Comparison of ENCODE assay signal across 18 cellular contexts in genomic region chr6:47485083-47485482, GRCh38. TPM values are rescaled to one million over a fixed set of nuclear protein-coding genes. Genes with fewer than 3 reads are reported as not detected.
DNase-seq lines count a peak whose midpoint lies in the region; ATAC-seq and TF ChIP-seq lines count a peak whose summit lies in the region.
"Had no signal": no experiment of that assay in that cellular context is flagged by ENCODE, and none has a peak within 500 bp of the region (broad histone marks: within the 10 kb centered on the region; RNA-seq: fewer than 3 reads in every experiment).

No MANE protein-coding gene starts in this region.

- H2BK120ac ChIP-seq in trophoblast cell (ENCODE audit: insufficient read depth, low read length, poor library complexity): no peak overlapping the region

- peak overlapping the region; percentile 62 for H3K4ac ChIP-seq in trophoblast cell (ENCODE audit: low read depth, low read length)

- H3K4me1 ChIP-seq in ACC112 (ENCODE audit: control insufficient read depth, insufficient read depth, low read length, unreplicated experiment): peaks cover 45% of the 10 kb centered on the region
- peaks cover 5 to 6% of the 10 kb centered on the region in 2 experiments for H3K4me1 ChIP-seq in trophoblast cell (ENCODE audit: control insufficient read depth in 1 of 2, insufficient read depth in 2 of 2, low read length in 2 of 2)

- H3K4me2 ChIP-seq in trophoblast cell (ENCODE audit: low read length): no peak overlapping the region

- TF ChIP-seq CTCF in LNCaP clone FGC (IDR thresholded peaks at IDR 0.05; ENCODE audit: control insufficient read depth, extremely low read depth, insufficient read depth): no peak

- H2BK12ac ChIP-seq in trophoblast cell (ENCODE audit: low read length): no peak overlapping the region

- H3K23ac ChIP-seq in trophoblast cell (ENCODE audit: low read length): no peak overlapping the region

- H4K91ac ChIP-seq in trophoblast cell (ENCODE audit: low read depth, low read length): no peak overlapping the region

- H2AK5ac ChIP-seq in trophoblast cell (ENCODE audit: low read length): no peak overlapping the region

- no peaks in the 10 kb centered on the region for H3K79me1 ChIP-seq in trophoblast cell (ENCODE audit: low read length)

- no CpG with 5 or more reads among the region's 2 CpGs for WGBS in trophoblast cell (ENCODE audit: extremely low coverage, insufficient coverage, insufficient read length)

- DNase-seq in LNCaP clone FGC (ENCODE audit: low read depth) (peak; percentile 59), epithelial cell of prostate (ENCODE audit: low read depth, low spot score) (no peak), trophoblast cell (no peak), pons (ENCODE audit: low spot score) (no peak)
- no peak for DNase-seq in activated naive CD4-positive, alpha-beta T cell treated with anti-CD3 and anti-CD28 coated beads, Interleukin-2, amount 50 U/mL, for 16 hours
- DNase-seq: Calu3; CD4-positive, alpha-beta T cell; MV-4-11; NCI-H1417; NCI-H1930; NCI-H2171; NCI-H446 treated with DMSO at 0.1 percent for 48 hours; NK-92 treated with Interleukin-12 subunit alpha and Interleukin-12 subunit beta, amount 100 ng/mL, for 24 hours; RPMI8226 had no signal

- H2AFZ ChIP-seq in ACC112 (ENCODE audit: low read length, unreplicated experiment) (no peak overlapping the region), trophoblast cell (ENCODE audit: insufficient read depth, low read length, poor library complexity) (no peak overlapping the region)
- H2AFZ ChIP-seq: GM23338 had no signal

- H3K14ac ChIP-seq in trophoblast cell (ENCODE audit: low read length): no peak overlapping the region

- H3K27me3 ChIP-seq in ACC112 (ENCODE audit: insufficient read depth, low read length): no peaks in the 10 kb centered on the region
- H3K27me3 ChIP-seq in trophoblast cell (ENCODE audit: insufficient read depth, low read length): no peaks in the 10 kb centered on the region

- no peak overlapping the region for H3K9ac ChIP-seq in trophoblast cell (ENCODE audit: low read length)

- H3K36me3 ChIP-seq in ACC112 (ENCODE audit: insufficient read depth, low read length) (no peaks in the 10 kb centered on the region), trophoblast cell (ENCODE audit: control insufficient read depth in 1 of 2, insufficient read depth in 2 of 2, low read length in 2 of 2) (no peaks in the 10 kb centered on the region)

- no peak overlapping the region for H4K12ac ChIP-seq in trophoblast cell (ENCODE audit: low read depth, low read length)

- H3K27ac ChIP-seq in ACC112 (ENCODE audit: low read depth, low read length) (peak overlapping the region; percentile 96), epithelial cell of prostate (peak overlapping the region; percentile 66), trophoblast cell (ENCODE audit: low read depth, low read length) (no peak overlapping the region)

- H4K8ac ChIP-seq in trophoblast cell (ENCODE audit: low read depth, low read length): no peak overlapping the region

- no peaks in the 10 kb centered on the region for H3K9me3 ChIP-seq in trophoblast cell (ENCODE audit: insufficient read depth, low read depth, low read length)

- no peak for ATAC-seq in GM18907 (IDR thresholded peaks at IDR 0.05; ENCODE audit: unreplicated experiment)
- ATAC-seq in HG02885 (IDR thresholded peaks at IDR 0.05; ENCODE audit: poor library complexity, unreplicated experiment): no peak
- ATAC-seq: GM23338 had no signal

- H3K4me3 ChIP-seq in ACC112 (ENCODE audit: low read depth, low read length) (0 out of 2 replicates have a peak overlapping the region, but pooled peaks have one; percentile 63), LNCaP clone FGC (ENCODE audit: low read depth, low read length) (peak overlapping the region; percentile 19; the same call in 1 of the 2 replicates), trophoblast cell (ENCODE audit: low read depth, low read length) (no peak overlapping the region)
- H3K4me3 ChIP-seq: GM23338 had no signal

- H2BK5ac ChIP-seq in trophoblast cell (ENCODE audit: low read depth, low read length, poor library complexity): no peak overlapping the region

- H3K18ac ChIP-seq in trophoblast cell (ENCODE audit: low read length): no peak overlapping the region

- peaks cover 73% of the 10 kb centered on the region for H3K79me2 ChIP-seq in ACC112 (ENCODE audit: control insufficient read depth, insufficient read depth, low read length, unreplicated experiment)
- H3K79me2 ChIP-seq in trophoblast cell (ENCODE audit: control insufficient read depth, insufficient read depth, low read length, poor library complexity): peaks cover 10% of the 10 kb centered on the region

RNA-seq across cellular contexts. Expression of gene CD2AP, which starts 7.5 kb away (rescaled TPM):
- 26.6 and 27.1 TPM in 2 replicates for polyA plus RNA-seq in trophoblast cell (2013)
